Comparison of ENCODE assay signal across 8 cellular contexts in the genomic region with DNA sequence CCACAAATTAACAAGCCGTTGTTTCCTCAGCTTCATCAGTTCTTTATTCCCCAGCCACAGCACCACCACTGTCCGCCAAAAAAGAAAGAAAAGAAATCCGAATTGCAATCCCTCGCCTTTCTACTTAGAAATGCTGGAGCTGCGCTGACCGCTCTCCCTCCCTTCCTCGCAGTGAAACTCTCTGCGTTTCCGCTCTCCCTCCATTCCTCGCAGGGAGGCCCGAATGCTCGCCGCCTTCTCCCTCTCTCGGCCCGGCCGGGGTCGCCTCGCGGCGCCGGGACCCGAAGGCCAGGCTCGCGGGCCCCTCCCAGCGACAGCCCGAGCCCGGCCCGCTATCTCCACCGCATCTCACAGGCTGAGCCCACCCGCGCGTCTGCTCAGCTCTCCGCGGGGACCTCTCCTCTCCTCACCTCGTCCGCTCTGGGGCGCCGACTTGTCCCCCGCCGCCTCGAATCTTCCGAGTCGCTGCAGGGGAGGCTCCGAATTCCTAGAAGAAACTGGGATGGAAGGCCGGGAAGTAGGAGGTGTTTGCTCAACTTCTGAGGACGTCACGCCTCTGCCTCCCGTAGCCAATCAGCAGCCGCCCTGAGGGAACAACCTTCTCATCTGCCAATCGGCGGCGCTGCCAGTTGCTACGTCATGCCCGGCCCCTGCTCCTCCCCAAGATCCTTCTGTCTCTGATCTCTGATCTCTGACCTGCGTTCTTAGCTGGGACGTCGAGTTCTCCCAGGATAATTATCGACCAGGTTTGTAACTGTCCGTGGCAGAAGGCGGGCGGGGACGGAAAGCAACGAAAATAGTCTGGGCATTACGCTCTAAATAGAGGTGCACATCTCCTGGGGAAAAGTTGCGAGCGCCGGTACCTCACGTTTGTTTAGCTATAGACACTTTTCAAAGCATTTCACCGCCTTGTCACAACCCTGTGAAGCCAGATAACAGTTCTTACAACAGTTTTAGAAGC. TPM values are rescaled to one million over a fixed set of nuclear protein-coding genes. Genes with fewer than 3 reads are reported as not detected.
DNase-seq lines count a peak whose midpoint lies in the region; ATAC-seq, FAIRE-seq and TF ChIP-seq lines count a peak whose summit lies in the region.

AASS (minus strand) TSS at position 499 of the 961 bp plus-strand sequence. CDS start 10,523 bp downstream, outside the sequence.

- H4K20me1 ChIP-seq in HCT116 (ENCODE audit: insufficient read depth) = no peaks in the 10 kb centered on the region
- no peaks in the 10 kb centered on the region for H4K20me1 ChIP-seq in astrocyte (ENCODE audit: insufficient read depth, low read length)

- H3K27me3 ChIP-seq in HCT116 (ENCODE audit: insufficient read depth, low read length) = no peaks in the 10 kb centered on the region
- H3K27me3 ChIP-seq in astrocyte (ENCODE audit: insufficient read depth, low read length) = no peaks in the 10 kb centered on the region
- H3K27me3 ChIP-seq in right atrium auricular region = no peaks in the 10 kb centered on the region
- no peaks in the 10 kb centered on the region for H3K27me3 ChIP-seq in transverse colon

- H3K27ac ChIP-seq in HCT116 (ENCODE audit: low read depth, low read length) = no peak within 1 kb of the TSS; the same call in 1 of the 2 replicates
- H3K27ac ChIP-seq in astrocyte (ENCODE audit: low read depth, low read length) = peak within 1 kb of the TSS; percentile 86
- H3K27ac ChIP-seq in right atrium auricular region = peak within 1 kb of the TSS; percentile 92 to 98
- H3K27ac ChIP-seq in transverse colon = peak within 1 kb of the TSS; percentile 90 to 96 (median 94)

- H2AFZ ChIP-seq in HCT116 (ENCODE audit: low read depth, low read length, poor library complexity, severe bottlenecking) = peak within 1 kb of the TSS; percentile 84
- peak within 1 kb of the TSS; percentile 96 for H2AFZ ChIP-seq in astrocyte (ENCODE audit: low read depth, low read length)

- peak within 1 kb of the TSS; percentile 80 for H3K4me2 ChIP-seq in HCT116 (ENCODE audit: low read length)
- peak within 1 kb of the TSS; percentile 99 for H3K4me2 ChIP-seq in astrocyte (ENCODE audit: low read length)

- H3K9me2 ChIP-seq in HCT116 (ENCODE audit: insufficient read depth) = no peaks in the 10 kb centered on the region

- CTCF ChIA-PET in HCT116 (lab: Charles Lee) = no interaction called here

- RAD21 ChIA-PET in HCT116 (lab: Charles Lee; ENCODE audit: low non-redundant PET in 1 of 2, low total read pairs in 2 of 2, uncharacterized antibody in 2 of 2, unreplicated experiment in 2 of 2) = no interaction called here

- TF ChIP-seq CTCF in HCT116 (IDR thresholded peaks at IDR 0.05 in 2 of 3, conservative IDR thresholded peaks at IDR 0.05 in 1 of 3; ENCODE audit: borderline replicate concordance in 1 of 3, insufficient read depth in 1 of 3, low read depth in 2 of 3, low read length in 2 of 3) (no peak), astrocyte (IDR thresholded peaks at IDR 0.05; ENCODE audit: insufficient read depth, low read depth, low read length) (no peak), right atrium auricular region (IDR thresholded peaks at IDR 0.05) (no peak), transverse colon (IDR thresholded peaks at IDR 0.05) (no peak)

- no peak for TF ChIP-seq RAD21 in HCT116 (IDR thresholded peaks at IDR 0.05; ENCODE audit: low read depth)

- H3K9ac ChIP-seq in HCT116 (ENCODE audit: low read length) (peak within 1 kb of the TSS; percentile 58), astrocyte (ENCODE audit: low read length) (peak within 1 kb of the TSS; percentile 92)

- H3K36me3 ChIP-seq in HCT116 (ENCODE audit: control insufficient read depth in 1 of 2, insufficient read depth in 2 of 2, low read length in 2 of 2) = no peaks in the 10 kb centered on the region
- no peaks in the 10 kb centered on the region for H3K36me3 ChIP-seq in astrocyte (ENCODE audit: insufficient read depth, low read length)
- H3K36me3 ChIP-seq in right atrium auricular region = no peaks in the 10 kb centered on the region
- H3K36me3 ChIP-seq in transverse colon = no peaks in the 10 kb centered on the region

- no TSS peak for BruUV-seq in HCT116 (replicated peaks; lab: Mats Ljungman, UMichigan)

- H3K9me3 Mint-ChIP-seq in astrocyte (ENCODE audit: unreplicated experiment) = no peaks in the 10 kb centered on the region

- peak; percentile 97 for ATAC-seq in HCT116
- peak; percentile 98 for ATAC-seq in T-helper 17 cell

- FAIRE-seq in astrocyte (lab: Jason Lieb, UNC) = peak; percentile 68

- no peaks in the 10 kb centered on the region for H3K79me2 ChIP-seq in HCT116 (ENCODE audit: insufficient read depth, low read length)
- H3K79me2 ChIP-seq in astrocyte (ENCODE audit: insufficient read depth, low read length) = peaks cover 41% of the 10 kb centered on the region

- H3K4me3 Mint-ChIP-seq in T-helper 17 cell = peak within 1 kb of the TSS; percentile 99
- H3K4me3 Mint-ChIP-seq in astrocyte (ENCODE audit: unreplicated experiment) = peak within 1 kb of the TSS; percentile 97

- H3K27me3 Mint-ChIP-seq in T-helper 17 cell (peaks cover 16% of the 10 kb centered on the region), astrocyte (ENCODE audit: low read depth, unreplicated experiment) (no peaks in the 10 kb centered on the region)

- H3K4me1 ChIP-seq in HCT116 (ENCODE audit: control insufficient read depth in 1 of 2, insufficient read depth in 2 of 2, low read length in 2 of 2) (peaks cover 0 to 10% of the 10 kb centered on the region in 2 experiments; a peak in 1 of 4 replicates), astrocyte (ENCODE audit: insufficient read depth, low read length) (peaks cover 8% of the 10 kb centered on the region), right atrium auricular region (peaks cover 0 to 21% of the 10 kb centered on the region in 2 donors), transverse colon (peaks cover 0 to 21% (median 9%) of the 10 kb centered on the region in 4 donors)

- WGBS in transverse colon (ENCODE audit: low coverage in 1 of 2), 2 donors = 1 to 3% methylated on average over 15 to 48 of the region's 69 CpGs

- H3K36me3 Mint-ChIP-seq in T-helper 17 cell (ENCODE audit: low read depth) (peaks cover 4% of the 10 kb centered on the region), astrocyte (ENCODE audit: low read depth, unreplicated experiment) (no peaks in the 10 kb centered on the region)

- H3K9me3 ChIP-seq in HCT116 (ENCODE audit: control insufficient read depth in 1 of 2, insufficient read depth in 1 of 2, low read depth in 1 of 2, low read length in 2 of 2) (no peaks in the 10 kb centered on the region), T-helper 17 cell (ENCODE audit: control insufficient read depth, low read length, poor library complexity, severe bottlenecking) (no peaks in the 10 kb centered on the region), astrocyte (ENCODE audit: insufficient read depth, low read depth, low read length) (no peaks in the 10 kb centered on the region), right atrium auricular region (no peaks in the 10 kb centered on the region), transverse colon (no peaks in the 10 kb centered on the region)

- H3K4me3 ChIP-seq in HCT116 (replicated peaks in 1 of 2; ENCODE audit: low read depth in 1 of 2, low read length in 2 of 2) = peak within 1 kb of the TSS; percentile 58 to 71
- peak within 1 kb of the TSS; percentile 93 for H3K4me3 ChIP-seq in astrocyte (ENCODE audit: insufficient read depth, low read depth, low read length)
- peak within 1 kb of the TSS; percentile 74 to 87 for H3K4me3 ChIP-seq in right atrium auricular region
- H3K4me3 ChIP-seq in transverse colon = peak within 1 kb of the TSS; percentile 58 to 97 (median 86)

- in situ Hi-C loops in transverse colon (cut with MboI; ENCODE audit: low pct_ligation_motif_present in 1 of 4, low pct_unique_long_range_greater_than_20kb in 1 of 4, low sequenced_read_pairs in 3 of 4) = no loop called here

- POLR2A ChIA-PET in HCT116 (lab: Charles Lee) = no interaction called here

- peaks cover 15% of the 10 kb centered on the region for H3K4me1 Mint-ChIP-seq in T-helper 17 cell
- peaks cover 14% of the 10 kb centered on the region for H3K4me1 Mint-ChIP-seq in astrocyte (ENCODE audit: low read depth, unreplicated experiment)

- H3K27ac Mint-ChIP-seq in T-helper 17 cell (peak within 1 kb of the TSS; percentile 92), astrocyte (ENCODE audit: unreplicated experiment) (peak within 1 kb of the TSS; percentile 96)

- TF ChIP-seq POLR2A in HCT116 (IDR thresholded peaks at IDR 0.05; ENCODE audit: borderline replicate concordance, extremely low read depth, insufficient read depth, insufficient read length) = no peak
- peak; percentile 62 for TF ChIP-seq POLR2A in transverse colon (IDR thresholded peaks at IDR 0.05)

- TF ChIP-seq EP300 in transverse colon (IDR thresholded peaks at IDR 0.05; ENCODE audit: low read depth) = peak; percentile 78

- intact Hi-C loops in HCT116 (cut with micrococcal nuclease) = no loop called here
- intact Hi-C loops in posterior vena cava (cut with DNase I) = no loop called here
- intact Hi-C loops in transverse colon (cut with DNase I; ENCODE audit: low total_unique reads) = no loop called here

- DNase-seq in ELR (ENCODE audit: low read depth) (peak; percentile 96), HCT116 (ENCODE audit: low read depth, low spot score) (peak; percentile 80), NCI-H1048 (lab: John Stamatoyannopoulos, UW) (peak; percentile 93), T-helper 17 cell (peak; percentile 40 to 63 (median 60)), astrocyte (ENCODE audit: low read depth) (peak; percentile 94), right atrium auricular region (ENCODE audit: low spot score) (peak; percentile 99), posterior vena cava (ENCODE audit: low spot score) (peak; percentile 99), transverse colon (peak; percentile 95)

TF ChIP-seq in HCT116, 20 proteins besides CTCF, POLR2A, EP300 and RAD21:
- TF ChIP-seq EZH2phosphoT487 (IDR thresholded peaks at IDR 0.05; ENCODE audit: borderline replicate concordance) (no peak), SP1 (IDR thresholded peaks at IDR 0.05; ENCODE audit: low read depth) (peak; percentile 41; the same call in 1 of the 2 replicates), POLR2AphosphoS5 (IDR thresholded peaks at IDR 0.05; ENCODE audit: low read depth, low read length) (peak; percentile 40)

RNA-seq across cellular contexts. Expression of gene AASS, which starts in this region (rescaled TPM):
- 5.1 TPM for total RNA-seq in HCT116 (2021; ENCODE audit: unreplicated experiment)
- polyA plus RNA-seq in HCT116 (2012) = 1.7 and 1.9 TPM in 2 replicates
- total RNA-seq in T-helper 17 cell = 1 to 10 TPM; 1.6 to 3.6 TPM
- total RNA-seq in astrocyte = 13.9 and 15.6 TPM in 2 replicates
- total RNA-seq in right atrium auricular region = 10 to 100 TPM; 18.0 to 27.4 TPM
- 10 to 100 TPM; 14.3 to 17.7 TPM for total RNA-seq in posterior vena cava
- 10 to 100 TPM in 2 of 4 donors, 1 to 10 TPM in 2; 3.0 to 19.1 (median 9.6) TPM for total RNA-seq in transverse colon
